In the genomic region with DNA sequence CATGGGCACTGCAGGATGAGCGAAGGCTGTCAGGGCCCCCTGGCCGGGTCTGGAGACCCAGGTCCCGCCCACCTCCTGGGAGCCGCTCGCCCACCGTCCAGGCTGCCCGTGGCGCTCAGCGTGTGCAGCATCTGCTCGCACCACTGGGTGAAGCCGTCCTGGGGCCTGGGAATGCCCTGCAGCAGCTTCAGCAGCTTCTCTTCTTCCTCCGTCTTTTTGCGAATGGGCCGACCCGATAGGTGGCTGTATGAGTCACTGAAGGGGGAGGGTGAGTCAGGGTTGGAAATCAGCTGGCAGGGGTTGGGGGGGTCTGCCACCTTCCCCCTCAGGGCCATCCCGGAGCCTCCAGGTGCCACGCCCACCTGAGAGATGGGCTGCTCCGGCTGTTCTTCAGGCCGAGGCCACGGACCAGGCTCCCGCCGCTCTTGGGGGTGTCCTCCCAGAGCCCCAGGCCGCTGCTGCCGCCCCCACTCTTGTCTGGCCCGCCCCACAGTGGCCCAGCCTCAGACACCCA, we compare ENCODE assay signal across 19 cellular contexts. TPM values are rescaled to one million over a fixed set of nuclear protein-coding genes. Genes with fewer than 3 reads are reported as not detected.
DNase-seq lines count a peak whose midpoint lies in the region; ATAC-seq and TF ChIP-seq lines count a peak whose summit lies in the region.
"Had no signal": no experiment of that assay in that cellular context is flagged by ENCODE, and none has a peak within 500 bp of the region (broad histone marks: within the 10 kb centered on the region; RNA-seq: fewer than 3 reads in every experiment).

No MANE protein-coding gene starts in this region.

- no peaks in the 10 kb centered on the region for H3K27me3 Mint-ChIP-seq in activated CD8-positive, alpha-beta T cell treated with anti-CD3 and anti-CD28 coated beads for 36 hours
- H3K27me3 Mint-ChIP-seq in activated CD8-positive, alpha-beta T cell treated with anti-CD3 and anti-CD28 coated beads, Interleukin-2, amount 10 ng/mL, durations not matched to agents 7 days and 5 days (ENCODE audit: low read depth), result no peaks in the 10 kb centered on the region
- H3K27me3 Mint-ChIP-seq: brain had no signal

- no peaks in the 10 kb centered on the region for H4K20me1 ChIP-seq in PC-3 (ENCODE audit: low read length)
- peaks cover 60% of the 10 kb centered on the region for H4K20me1 ChIP-seq in smooth muscle cell (ENCODE audit: low read depth)

- H3K4me1 ChIP-seq in PC-3 (ENCODE audit: insufficient read depth, low read length) (no peaks in the 10 kb centered on the region), spleen (peaks cover 0 to 47% (median 23%) of the 10 kb centered on the region in 6 donors), smooth muscle cell (ENCODE audit: low read depth) (no peaks in the 10 kb centered on the region)

- H3F3A ChIP-seq in PC-3 (ENCODE audit: low read length, unreplicated experiment), result no peaks in the 10 kb centered on the region
- H3F3A ChIP-seq in smooth muscle cell (ENCODE audit: low read depth), result no peaks in the 10 kb centered on the region

- BruUV-seq in PC-3 (replicated peaks; lab: Mats Ljungman, UMichigan), result no TSS peak

- ATAC-seq in activated CD8-positive, alpha-beta T cell treated with anti-CD3 and anti-CD28 coated beads for 36 hours, result peak; percentile 24
- no peak for ATAC-seq in activated CD8-positive, alpha-beta T cell treated with anti-CD3 and anti-CD28 coated beads, Interleukin-2, amount 10 ng/mL, durations not matched to agents 7 days and 5 days
- peak; percentile 43 for ATAC-seq in PC-3

- TF ChIP-seq POLR2A in spleen (IDR thresholded peaks at IDR 0.05), result no peak

- H3K9me3 ChIP-seq in PC-3 (ENCODE audit: low read length) (no peaks in the 10 kb centered on the region), spleen (no peaks in the 10 kb centered on the region), smooth muscle cell (replicated peaks; ENCODE audit: low read depth) (no peaks in the 10 kb centered on the region)
- H3K9me3 ChIP-seq: MG63 had no signal

- no peak for TF ChIP-seq CTCF in activated CD8-positive, alpha-beta T cell treated with anti-CD3 and anti-CD28 coated beads for 36 hours (IDR thresholded peaks at IDR 0.05)
- TF ChIP-seq CTCF in PC-3 (conservative IDR thresholded peaks at IDR 0.05; ENCODE audit: low read depth, low read length) (no peak), choroid plexus epithelial cell (conservative IDR thresholded peaks at IDR 0.05; ENCODE audit: low read depth, low read length) (no peak), spleen (IDR thresholded peaks at IDR 0.05 in 8 of 11, conservative IDR thresholded peaks at IDR 0.05 in 3 of 11) (no peak), smooth muscle cell (IDR thresholded peaks at IDR 0.05; ENCODE audit: borderline replicate concordance, insufficient read depth, poor library complexity, severe bottlenecking) (no peak)

- H3K27ac ChIP-seq in PC-3 (ENCODE audit: low read length), result no peak overlapping the region
- peak overlapping the region in 2 of 8 donors; percentile 30 to 99 for H3K27ac ChIP-seq in spleen
- H3K27ac ChIP-seq in smooth muscle cell (ENCODE audit: low read depth), result no peak overlapping the region

- H3K27me3 ChIP-seq in PC-3 (ENCODE audit: low read length) (no peaks in the 10 kb centered on the region), spleen (replicated peaks in 1 of 7) (no peaks in the 10 kb centered on the region), smooth muscle cell (ENCODE audit: low read depth) (no peaks in the 10 kb centered on the region)
- H3K27me3 ChIP-seq: MG63 had no signal

- peaks cover 25% of the 10 kb centered on the region for H3K36me3 Mint-ChIP-seq in activated CD8-positive, alpha-beta T cell treated with anti-CD3 and anti-CD28 coated beads for 36 hours (ENCODE audit: low read depth)
- peaks cover 35% of the 10 kb centered on the region for H3K36me3 Mint-ChIP-seq in activated CD8-positive, alpha-beta T cell treated with anti-CD3 and anti-CD28 coated beads, Interleukin-2, amount 10 ng/mL, durations not matched to agents 7 days and 5 days (ENCODE audit: low read depth)

- H3K9ac ChIP-seq in PC-3 (ENCODE audit: low read length) (no peak overlapping the region), smooth muscle cell (ENCODE audit: low read depth) (no peak overlapping the region)

- no peak overlapping the region for H3K4me3 Mint-ChIP-seq in activated CD8-positive, alpha-beta T cell treated with anti-CD3 and anti-CD28 coated beads for 36 hours
- H3K4me3 Mint-ChIP-seq in activated CD8-positive, alpha-beta T cell treated with anti-CD3 and anti-CD28 coated beads, Interleukin-2, amount 10 ng/mL, durations not matched to agents 7 days and 5 days, result no peak overlapping the region
- H3K4me3 Mint-ChIP-seq: brain, immature natural killer cell had no signal

- H3K27ac Mint-ChIP-seq in activated CD8-positive, alpha-beta T cell treated with anti-CD3 and anti-CD28 coated beads for 36 hours, result no peak overlapping the region
- H3K27ac Mint-ChIP-seq in activated CD8-positive, alpha-beta T cell treated with anti-CD3 and anti-CD28 coated beads, Interleukin-2, amount 10 ng/mL, durations not matched to agents 7 days and 5 days, result no peak overlapping the region
- H3K27ac Mint-ChIP-seq: brain had no signal

- no peaks in the 10 kb centered on the region for H3K9me2 ChIP-seq in PC-3 (replicated peaks; ENCODE audit: low read length)

- H2AFZ ChIP-seq in PC-3 (ENCODE audit: low read length) (no peak overlapping the region), smooth muscle cell (ENCODE audit: low read depth) (no peak overlapping the region)

- intact Hi-C loops in activated CD8-positive, alpha-beta T cell treated with anti-CD3 and anti-CD28 coated beads for 36 hours (cut with micrococcal nuclease), result no loop called here
- intact Hi-C loops in PC-3 (cut with micrococcal nuclease), result no loop called here
- intact Hi-C loops in spleen (cut with DNase I; ENCODE audit: low total_unique reads), result no loop called here

- no peak overlapping the region for H3K4me2 ChIP-seq in PC-3 (ENCODE audit: low read length)
- no peak overlapping the region for H3K4me2 ChIP-seq in smooth muscle cell

- H3K4me1 Mint-ChIP-seq in activated CD8-positive, alpha-beta T cell treated with anti-CD3 and anti-CD28 coated beads for 36 hours (ENCODE audit: low read depth), result peaks cover 25% of the 10 kb centered on the region
- peaks cover 26% of the 10 kb centered on the region for H3K4me1 Mint-ChIP-seq in activated CD8-positive, alpha-beta T cell treated with anti-CD3 and anti-CD28 coated beads, Interleukin-2, amount 10 ng/mL, durations not matched to agents 7 days and 5 days (ENCODE audit: low read depth)

- POLR2A ChIA-PET in activated CD8-positive, alpha-beta T cell treated with anti-CD3 and anti-CD28 coated beads for 36 hours (lab: Charles Lee), result interaction anchor here (0.8 to 2.7 kb wide), 6 partner anchors 10 to 70 kb away, joined by 3 to 22 read pairs (median 4); partner anchors contain the start of genes MOSPD3 and POP7
- POLR2A ChIA-PET in activated CD8-positive, alpha-beta T cell treated with anti-CD3 and anti-CD28 coated beads, Interleukin-2, amount 10 ng/mL, durations not matched to agents 7 days and 5 days (lab: Charles Lee), result interaction anchor here (1.7 to 2.5 kb wide), 2 partner anchors 8 to 11 kb away, joined by 5 to 9 read pairs; no protein-coding TSS in a partner anchor
- POLR2A ChIA-PET in PC-3 (lab: Charles Lee; ENCODE audit: unreplicated experiment), result no interaction called here

- DNase-seq in activated CD8-positive, alpha-beta T cell treated with anti-CD3 and anti-CD28 coated beads for 36 hours, result peak; percentile 24
- no peak for DNase-seq in activated CD8-positive, alpha-beta T cell treated with anti-CD3 and anti-CD28 coated beads, Interleukin-2, amount 10 ng/mL, durations not matched to agents 7 days and 5 days
- peak; percentile 43 for DNase-seq in PC-3
- peak; percentile 33 for DNase-seq in choroid plexus epithelial cell (ENCODE audit: low read depth)
- peak; percentile 78 for DNase-seq in spleen
- no peak for DNase-seq in SK-N-DZ (ENCODE audit: low spot score)
- no peak for DNase-seq in SW480 (ENCODE audit: low spot score)
- DNase-seq in smooth muscle cell (lab: John Stamatoyannopoulos, UW; ENCODE audit: unreplicated experiment), result no peak
- DNase-seq: activated effector memory CD4-positive, alpha-beta T cell treated with anti-CD3 and anti-CD28 coated beads, Interleukin-2, amount 50 U/mL, for 16 hours; foreskin melanocyte; GF-D8; GOT3; immature natural killer cell; mesenchymal stem cell; MG63; NK-92 treated with Interleukin-12 subunit alpha and Interleukin-12 subunit beta, amount 100 ng/mL, for 24 hours had no signal

- H3K4me3 ChIP-seq in PC-3 (ENCODE audit: low read length) (no peak overlapping the region), choroid plexus epithelial cell (ENCODE audit: low read depth, low read length) (no peak overlapping the region), spleen (no peak overlapping the region), smooth muscle cell (no peak overlapping the region)
- H3K4me3 ChIP-seq: MG63, skin epidermis had no signal

- no peaks in the 10 kb centered on the region for H3K79me2 ChIP-seq in PC-3 (ENCODE audit: low read length)
- no peaks in the 10 kb centered on the region for H3K79me2 ChIP-seq in smooth muscle cell (ENCODE audit: low read depth)

- WGBS in spleen, 5 donors, result 82 to 94% (median 86%) methylated on average over 11 to 25 of the region's 25 CpGs
- whole genome bisulfite sequencing in smooth muscle cell (ENCODE audit: low lambda C conversion rate), result 72% methylated on average over 18 of the region's 25 CpGs

- H3K36me3 ChIP-seq in PC-3 (ENCODE audit: low read depth, low read length), result peaks cover 21% of the 10 kb centered on the region
- H3K36me3 ChIP-seq in spleen, result peaks cover 0 to 100% (median 99%) of the 10 kb centered on the region in 6 donors
- no peaks in the 10 kb centered on the region for H3K36me3 ChIP-seq in smooth muscle cell (ENCODE audit: low read depth)

- no peaks in the 10 kb centered on the region for H3K9me3 Mint-ChIP-seq in activated CD8-positive, alpha-beta T cell treated with anti-CD3 and anti-CD28 coated beads for 36 hours
- H3K9me3 Mint-ChIP-seq in activated CD8-positive, alpha-beta T cell treated with anti-CD3 and anti-CD28 coated beads, Interleukin-2, amount 10 ng/mL, durations not matched to agents 7 days and 5 days (ENCODE audit: insufficient read depth), result no peaks in the 10 kb centered on the region
- H3K9me3 Mint-ChIP-seq: brain, immature natural killer cell had no signal

- CTCF ChIA-PET in activated CD8-positive, alpha-beta T cell treated with anti-CD3 and anti-CD28 coated beads for 36 hours (lab: Charles Lee), result interaction anchor here (0.8 to 10.9 kb wide), 4 partner anchors 9 to 213 kb away, joined by 3 to 105 read pairs (median 4); partner anchors contain the start of gene POP7
- CTCF ChIA-PET in activated CD8-positive, alpha-beta T cell treated with anti-CD3 and anti-CD28 coated beads, Interleukin-2, amount 10 ng/mL, durations not matched to agents 7 days and 5 days (lab: Charles Lee), result interaction anchor here (1.2 to 6.1 kb wide), 3 partner anchors 10 to 123 kb away, joined by 4 to 38 read pairs (median 10); partner anchors contain the start of gene POP7
- CTCF ChIA-PET in PC-3 (lab: Charles Lee), result no interaction called here

RNA-seq across cellular contexts. Expression of gene GNB2, which starts 8.7 kb away (rescaled TPM):
- total RNA-seq in activated CD8-positive, alpha-beta T cell treated with anti-CD3 and anti-CD28 coated beads for 36 hours, result 100 to 1,000 TPM; 192 TPM
- total RNA-seq in activated CD8-positive, alpha-beta T cell treated with anti-CD3 and anti-CD28 coated beads, Interleukin-2, amount 10 ng/mL, durations not matched to agents 7 days and 5 days, result 100 to 1,000 TPM; 274 to 286 TPM
- total RNA-seq in PC-3 (2014; rRNA removed), result 164 and 227 TPM in 2 replicates
- 100 to 1,000 TPM; 207 to 342 (median 270) TPM for total RNA-seq in spleen
- 100 to 1,000 TPM; 104 to 195 (median 121) TPM for polyA plus RNA-seq in spleen
- 177 and 226 TPM in 2 replicates for polyA plus RNA-seq in SK-N-DZ (2014; cell fraction: cytosol; rRNA removed)
- 143 and 155 TPM in 2 replicates for polyA plus RNA-seq in SK-N-DZ (2014; cell fraction: nucleus; rRNA removed)
- 90.7 and 91.7 TPM in 2 replicates for total RNA-seq in smooth muscle cell
- 219 and 238 TPM in 2 replicates for polyA plus RNA-seq in smooth muscle cell

RNA-seq across cellular contexts. Expression of gene GIGYF1, which starts 11.8 kb away (rescaled TPM):
- 10 to 100 TPM; 36.9 to 41.5 TPM for total RNA-seq in activated CD8-positive, alpha-beta T cell treated with anti-CD3 and anti-CD28 coated beads for 36 hours
- 10 to 100 TPM; 42.1 to 43.0 TPM for total RNA-seq in activated CD8-positive, alpha-beta T cell treated with anti-CD3 and anti-CD28 coated beads, Interleukin-2, amount 10 ng/mL, durations not matched to agents 7 days and 5 days
- 25.9 and 26.6 TPM in 2 replicates for total RNA-seq in PC-3 (2014; rRNA removed)
- total RNA-seq in spleen, result 100 to 1,000 TPM in 1 of 7 donors, 10 to 100 TPM in 6; 35.3 to 102 (median 71.5) TPM
- polyA plus RNA-seq in spleen, result 10 to 100 TPM; 15.4 to 56.2 (median 36.0) TPM
- 22.0 and 25.3 TPM in 2 replicates for polyA plus RNA-seq in SK-N-DZ (2014; cell fraction: cytosol; rRNA removed)
- 260 and 472 TPM in 2 replicates for polyA plus RNA-seq in SK-N-DZ (2014; cell fraction: nucleus; rRNA removed)
- 10.7 and 13.1 TPM in 2 replicates for total RNA-seq in smooth muscle cell
- polyA plus RNA-seq in smooth muscle cell, result 8.5 and 11.8 TPM in 2 replicates

RNA-seq across cellular contexts. Expression of gene POP7, which starts 23.6 kb away (rescaled TPM):
- 10 to 100 TPM; 47.4 to 48.1 TPM for total RNA-seq in activated CD8-positive, alpha-beta T cell treated with anti-CD3 and anti-CD28 coated beads for 36 hours
- 10 to 100 TPM; 43.6 to 48.3 TPM for total RNA-seq in activated CD8-positive, alpha-beta T cell treated with anti-CD3 and anti-CD28 coated beads, Interleukin-2, amount 10 ng/mL, durations not matched to agents 7 days and 5 days
- 151 and 154 TPM in 2 replicates for total RNA-seq in PC-3 (2014; rRNA removed)
- 10 to 100 TPM; 14.9 to 22.8 (median 17.2) TPM for total RNA-seq in spleen
- 10 to 100 TPM; 30.6 to 39.1 (median 38.2) TPM for polyA plus RNA-seq in spleen
- 102 and 135 TPM in 2 replicates for polyA plus RNA-seq in SK-N-DZ (2014; cell fraction: cytosol; rRNA removed)
- 62.5 and 75.4 TPM in 2 replicates for polyA plus RNA-seq in SK-N-DZ (2014; cell fraction: nucleus; rRNA removed)
- 19.5 and 19.6 TPM in 2 replicates for total RNA-seq in smooth muscle cell
- 58.7 and 62.3 TPM in 2 replicates for polyA plus RNA-seq in smooth muscle cell

RNA-seq across cellular contexts. Expression of gene ACTL6B, which starts 26.0 kb away (rescaled TPM):
- not detected for total RNA-seq in activated CD8-positive, alpha-beta T cell treated with anti-CD3 and anti-CD28 coated beads for 36 hours
- total RNA-seq in activated CD8-positive, alpha-beta T cell treated with anti-CD3 and anti-CD28 coated beads, Interleukin-2, amount 10 ng/mL, durations not matched to agents 7 days and 5 days, result not detected
- total RNA-seq in PC-3 (2014; rRNA removed) (not detected in 2 replicates), spleen (not detected), smooth muscle cell (not detected in 2 replicates)
- polyA plus RNA-seq in spleen (not detected), smooth muscle cell (not detected in 2 replicates)
- polyA plus RNA-seq in SK-N-DZ (2014; cell fraction: cytosol; rRNA removed), result 90.5 and 90.6 TPM in 2 replicates
- polyA plus RNA-seq in SK-N-DZ (2014; cell fraction: nucleus; rRNA removed), result 60.4 and 76.0 TPM in 2 replicates
- total RNA-seq: A673 had no signal
- polyA plus RNA-seq: immature natural killer cell had no signal

RNA-seq across cellular contexts. Expression of gene EPO, which starts 38.0 kb away (rescaled TPM):
- total RNA-seq in activated CD8-positive, alpha-beta T cell treated with anti-CD3 and anti-CD28 coated beads for 36 hours, result not detected
- not detected for total RNA-seq in activated CD8-positive, alpha-beta T cell treated with anti-CD3 and anti-CD28 coated beads, Interleukin-2, amount 10 ng/mL, durations not matched to agents 7 days and 5 days
- total RNA-seq in PC-3 (2014; rRNA removed), result not detected in 2 replicates
- total RNA-seq in spleen, result under 1 TPM in 1 of 7 donors, not detected in 6; 0.42 TPM
- under 1 TPM; 0.06 to 0.26 (median 0.13) TPM for polyA plus RNA-seq in spleen
- polyA plus RNA-seq in SK-N-DZ (2014; cell fraction: cytosol; rRNA removed), result 0.84 TPM in 1 of 2 replicates, not detected in the other
- polyA plus RNA-seq in SK-N-DZ (2014; cell fraction: nucleus; rRNA removed), result 0.17 and 1.7 TPM in 2 replicates
- not detected in 2 replicates for total RNA-seq in smooth muscle cell
- polyA plus RNA-seq in smooth muscle cell, result not detected in 2 replicates
- polyA plus RNA-seq: immature natural killer cell had no signal

Comparison
In these comparisons a context has a peak if more than half of its experiments do, and no peak if none do; other contexts are left out.
1. DNase-seq: peak in activated CD8-positive, alpha-beta T cell treated with anti-CD3 and anti-CD28 coated beads for 36 hours (single experiment), PC-3 (single experiment), choroid plexus epithelial cell (single experiment) and spleen (single experiment); none in activated CD8-positive, alpha-beta T cell treated with anti-CD3 and anti-CD28 coated beads, Interleukin-2, amount 10 ng/mL, durations not matched to agents 7 days and 5 days (single experiment), SK-N-DZ (single experiment), SW480 (single experiment) and smooth muscle cell (single experiment).